Comparison of ENCODE assay signal across 8 cellular contexts in the genomic region with DNA sequence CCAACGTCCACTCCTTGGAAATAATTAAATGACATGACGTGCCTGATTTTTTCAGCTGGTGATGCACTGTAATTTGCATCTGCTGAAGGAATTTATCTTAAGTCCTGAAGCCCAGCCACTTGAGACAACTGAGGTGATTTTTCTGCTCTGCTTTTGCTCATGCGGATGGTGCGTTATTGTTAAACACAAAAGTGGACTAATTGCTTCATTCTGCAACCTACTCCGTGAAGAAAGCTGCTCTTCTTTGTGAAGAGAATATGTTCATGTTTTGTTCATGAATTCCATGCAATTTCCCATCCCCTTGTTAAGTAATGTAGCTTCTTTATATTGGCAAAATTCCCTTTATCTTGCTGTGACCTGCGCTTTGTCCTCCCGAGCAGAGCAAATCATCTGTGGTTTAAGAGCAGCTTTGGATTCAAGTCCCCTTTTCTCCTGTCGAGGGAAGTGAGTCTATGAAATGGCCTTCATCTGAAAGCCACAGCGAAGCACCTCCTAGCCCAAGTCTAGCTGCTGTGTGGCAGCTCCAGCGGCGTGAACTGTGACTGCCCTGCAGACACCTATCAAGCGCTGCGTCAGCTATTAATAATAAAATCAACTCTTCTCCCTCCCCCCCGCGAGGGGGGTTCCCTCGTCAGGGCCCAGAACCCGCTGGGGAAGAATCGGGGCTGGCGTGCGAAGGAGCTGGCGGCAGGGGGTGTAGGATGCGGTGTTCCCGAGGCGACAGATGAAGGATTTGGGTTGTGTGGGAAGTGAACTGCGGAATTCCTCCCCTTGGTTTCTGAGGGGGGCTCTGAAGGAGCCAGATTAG. TPM values are rescaled to one million over a fixed set of nuclear protein-coding genes. Genes with fewer than 3 reads are reported as not detected.
DNase-seq lines count a peak whose midpoint lies in the region; ATAC-seq and TF ChIP-seq lines count a peak whose summit lies in the region.

No MANE protein-coding gene starts in this region.

- CTCF ChIA-PET in CD4-positive, alpha-beta T cell (lab: Charles Lee) = interaction anchor here (0.6 to 3.4 kb wide), 2 partner anchors 17 to 151 kb away, joined by 5 to 10 read pairs; no protein-coding TSS in a partner anchor

- intact Hi-C loops in CD4-positive, alpha-beta T cell (cut with DNase I, micrococcal nuclease) = loop anchor here (2.0 to 10.0 kb wide), 10 partner anchors 122 to 705 kb away; a partner anchor contains a TSS

- peaks cover 38% of the 10 kb centered on the region for H3K4me1 Mint-ChIP-seq in CD4-positive, alpha-beta T cell (ENCODE audit: low read depth)

- DNase-seq in CD4-positive, alpha-beta T cell = peak; percentile 19 to 57 (median 39)
- DNase-seq in KG1 (lab: John Stamatoyannopoulos, UW) (peak; percentile 50), T-helper 9 cell (peak; percentile 49), caudate nucleus (lab: John Stamatoyannopoulos, UW) (peak in 41 of 61 donors; percentile 42 to 87 (median 73)), kidney tubule cell (ENCODE audit: low spot score) (peak; percentile 75), HK-2 (ENCODE audit: unreplicated experiment) (no peak)
- peak; percentile 49 to 50 for DNase-seq in stimulated activated CD4-positive, alpha-beta T cell treated with anti-CD3 and anti-CD28 coated beads, Interleukin-1b, Interleukin-23, amount 100 ng/mL, for 4 hours (ENCODE audit: low read depth in 2 of 2)

- no peaks in the 10 kb centered on the region for H3K27me3 Mint-ChIP-seq in CD4-positive, alpha-beta T cell

- no peaks in the 10 kb centered on the region for H3K9me3 Mint-ChIP-seq in CD4-positive, alpha-beta T cell

- TF ChIP-seq CTCF in CD4-positive, alpha-beta T cell (IDR thresholded peaks at IDR 0.05) = no peak

- no peaks in the 10 kb centered on the region for H3K27me3 ChIP-seq in CD4-positive, alpha-beta T cell (ENCODE audit: control insufficient read depth, insufficient read depth, low read length)

- peak overlapping the region; percentile 91 for H3K27ac Mint-ChIP-seq in CD4-positive, alpha-beta T cell

- H3K4me3 Mint-ChIP-seq in CD4-positive, alpha-beta T cell = peak overlapping the region; percentile 97

- POLR2A ChIA-PET in CD4-positive, alpha-beta T cell (lab: Charles Lee) = interaction anchor here (0.7 to 2.1 kb wide), 19 partner anchors 9 to 803 kb away, joined by 3 to 8 read pairs (median 4); a partner anchor contains a TSS

- peak; percentile 24 for ATAC-seq in CD4-positive, alpha-beta T cell (ENCODE audit: poor library complexity)
- ATAC-seq in GM21360 (IDR thresholded peaks at IDR 0.05; ENCODE audit: unreplicated experiment) = peak; percentile 8

- peaks cover 34% of the 10 kb centered on the region for H3K36me3 Mint-ChIP-seq in CD4-positive, alpha-beta T cell (ENCODE audit: low read depth)

- H3K27ac ChIP-seq in CD4-positive, alpha-beta T cell (ENCODE audit: low read depth, low read length) = peak overlapping the region; percentile 77
- peak overlapping the region; percentile 90 for H3K27ac ChIP-seq in caudate nucleus (ENCODE audit: low read depth, low read length)

- no peaks in the 10 kb centered on the region for H3K9me3 ChIP-seq in CD4-positive, alpha-beta T cell (ENCODE audit: control insufficient read depth, low read length)

RNA-seq across cellular contexts. Expression of a gene that starts 0.9 kb away (rescaled TPM):
- 100 to 1,000 TPM; 113 to 117 TPM for total RNA-seq in CD4-positive, alpha-beta T cell
